In genomic region chr5:57178238-57178637, GRCh38 we compare ENCODE assay signal across 1 cellular context.
TF ChIP-seq lines count a peak whose summit lies in the region.

No MANE protein-coding gene starts in this region.

TF ChIP-seq in HepG2, 621 proteins besides CTCF, POLR2A, EP300 and RAD21:
- peak; percentile 14; the same call in 1 of the 2 replicates for TF ChIP-seq ZSCAN20 (CRISPR knock-in tag; IDR thresholded peaks at IDR 0.05; ENCODE audit: borderline replicate concordance)
- TF ChIP-seq ARID5B (CRISPR knock-in tag; IDR thresholded peaks at IDR 0.05): 0 out of 2 replicates have a peak, but pooled peaks have one; percentile 40
- peak; percentile 82 for TF ChIP-seq RBM22 (optimal IDR thresholded peaks at IDR 0.05; ENCODE audit: low read length)
- TF ChIP-seq MED1 (CRISPR knock-in tag; IDR thresholded peaks at IDR 0.05): peak; percentile 39; the same call in 1 of the 2 replicates
- peak; percentile 54; the same call in 1 of the 2 replicates for TF ChIP-seq RXRA (CRISPR knock-in tag; IDR thresholded peaks at IDR 0.05)
- TF ChIP-seq, protein P1, sequence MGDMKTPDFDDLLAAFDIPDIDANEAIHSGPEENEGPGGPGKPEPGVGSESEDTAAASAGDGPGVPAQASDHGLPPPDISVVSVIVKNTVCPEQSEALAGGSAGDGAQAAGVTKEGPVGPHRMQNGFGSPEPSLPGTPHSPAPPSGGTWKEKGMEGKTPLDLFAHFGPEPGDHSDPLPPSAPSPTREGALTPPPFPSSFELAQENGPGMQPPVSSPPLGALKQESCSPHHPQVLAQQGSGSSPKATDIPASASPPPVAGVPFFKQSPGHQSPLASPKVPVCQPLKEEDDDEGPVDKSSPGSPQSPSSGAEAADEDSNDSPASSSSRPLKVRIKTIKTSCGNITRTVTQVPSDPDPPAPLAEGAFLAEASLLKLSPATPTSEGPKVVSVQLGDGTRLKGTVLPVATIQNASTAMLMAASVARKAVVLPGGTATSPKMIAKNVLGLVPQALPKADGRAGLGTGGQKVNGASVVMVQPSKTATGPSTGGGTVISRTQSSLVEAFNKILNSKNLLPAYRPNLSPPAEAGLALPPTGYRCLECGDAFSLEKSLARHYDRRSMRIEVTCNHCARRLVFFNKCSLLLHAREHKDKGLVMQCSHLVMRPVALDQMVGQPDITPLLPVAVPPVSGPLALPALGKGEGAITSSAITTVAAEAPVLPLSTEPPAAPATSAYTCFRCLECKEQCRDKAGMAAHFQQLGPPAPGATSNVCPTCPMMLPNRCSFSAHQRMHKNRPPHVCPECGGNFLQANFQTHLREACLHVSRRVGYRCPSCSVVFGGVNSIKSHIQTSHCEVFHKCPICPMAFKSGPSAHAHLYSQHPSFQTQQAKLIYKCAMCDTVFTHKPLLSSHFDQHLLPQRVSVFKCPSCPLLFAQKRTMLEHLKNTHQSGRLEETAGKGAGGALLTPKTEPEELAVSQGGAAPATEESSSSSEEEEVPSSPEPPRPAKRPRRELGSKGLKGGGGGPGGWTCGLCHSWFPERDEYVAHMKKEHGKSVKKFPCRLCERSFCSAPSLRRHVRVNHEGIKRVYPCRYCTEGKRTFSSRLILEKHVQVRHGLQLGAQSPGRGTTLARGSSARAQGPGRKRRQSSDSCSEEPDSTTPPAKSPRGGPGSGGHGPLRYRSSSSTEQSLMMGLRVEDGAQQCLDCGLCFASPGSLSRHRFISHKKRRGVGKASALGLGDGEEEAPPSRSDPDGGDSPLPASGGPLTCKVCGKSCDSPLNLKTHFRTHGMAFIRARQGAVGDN (CRISPR knock-in tag; IDR thresholded peaks at IDR 0.05): peak; percentile 35
- TF ChIP-seq NR2C2 (CRISPR knock-in tag; IDR thresholded peaks at IDR 0.05; ENCODE audit: borderline replicate concordance): peak; percentile 31; the same call in 1 of the 2 replicates
- TF ChIP-seq AHDC1 (CRISPR knock-in tag; IDR thresholded peaks at IDR 0.05; ENCODE audit: borderline replicate concordance): 0 out of 2 replicates have a peak, but pooled peaks have one; percentile 23
- peak; percentile 59 to 67; a peak in 3 of 4 replicates for TF ChIP-seq NR2F1 (CRISPR knock-in tag; IDR thresholded peaks at IDR 0.05)
- TF ChIP-seq RARA (CRISPR knock-in tag; IDR thresholded peaks at IDR 0.05): peak; percentile 89
- TF ChIP-seq ZBTB33 (CRISPR knock-in tag; IDR thresholded peaks at IDR 0.05): 0 out of 2 replicates have a peak, but pooled peaks have one; percentile 45
- 0 out of 2 replicates have a peak, but pooled peaks have one; percentile 50 for TF ChIP-seq ZBTB38 (CRISPR knock-in tag; IDR thresholded peaks at IDR 0.05)
- peak; percentile 91 for TF ChIP-seq FOSL2 (CRISPR knock-in tag; IDR thresholded peaks at IDR 0.05)
- TF ChIP-seq FOSL1 (CRISPR knock-in tag; IDR thresholded peaks at IDR 0.05; ENCODE audit: borderline replicate concordance): peak; percentile 36; the same call in 1 of the 2 replicates
- peak; percentile 20; the same call in 1 of the 2 replicates for TF ChIP-seq SALL1 (CRISPR knock-in tag; IDR thresholded peaks at IDR 0.05)
- TF ChIP-seq, protein P2, sequence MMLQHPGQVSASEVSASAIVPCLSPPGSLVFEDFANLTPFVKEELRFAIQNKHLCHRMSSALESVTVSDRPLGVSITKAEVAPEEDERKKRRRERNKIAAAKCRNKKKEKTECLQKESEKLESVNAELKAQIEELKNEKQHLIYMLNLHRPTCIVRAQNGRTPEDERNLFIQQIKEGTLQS (CRISPR knock-in tag; IDR thresholded peaks at IDR 0.05): 0 out of 2 replicates have a peak, but pooled peaks have one; percentile 23
- 0 out of 2 replicates have a peak, but pooled peaks have one; percentile 26 for TF ChIP-seq ISL2 (CRISPR knock-in tag; IDR thresholded peaks at IDR 0.05)
- peak; percentile 80 for TF ChIP-seq NR2F6 (IDR thresholded peaks at IDR 0.05)
- peak; percentile 83 for TF ChIP-seq NR2F6 (CRISPR knock-in tag; IDR thresholded peaks at IDR 0.05)
